Comparison of ENCODE assay signal across 8 cellular contexts in the genomic region with DNA sequence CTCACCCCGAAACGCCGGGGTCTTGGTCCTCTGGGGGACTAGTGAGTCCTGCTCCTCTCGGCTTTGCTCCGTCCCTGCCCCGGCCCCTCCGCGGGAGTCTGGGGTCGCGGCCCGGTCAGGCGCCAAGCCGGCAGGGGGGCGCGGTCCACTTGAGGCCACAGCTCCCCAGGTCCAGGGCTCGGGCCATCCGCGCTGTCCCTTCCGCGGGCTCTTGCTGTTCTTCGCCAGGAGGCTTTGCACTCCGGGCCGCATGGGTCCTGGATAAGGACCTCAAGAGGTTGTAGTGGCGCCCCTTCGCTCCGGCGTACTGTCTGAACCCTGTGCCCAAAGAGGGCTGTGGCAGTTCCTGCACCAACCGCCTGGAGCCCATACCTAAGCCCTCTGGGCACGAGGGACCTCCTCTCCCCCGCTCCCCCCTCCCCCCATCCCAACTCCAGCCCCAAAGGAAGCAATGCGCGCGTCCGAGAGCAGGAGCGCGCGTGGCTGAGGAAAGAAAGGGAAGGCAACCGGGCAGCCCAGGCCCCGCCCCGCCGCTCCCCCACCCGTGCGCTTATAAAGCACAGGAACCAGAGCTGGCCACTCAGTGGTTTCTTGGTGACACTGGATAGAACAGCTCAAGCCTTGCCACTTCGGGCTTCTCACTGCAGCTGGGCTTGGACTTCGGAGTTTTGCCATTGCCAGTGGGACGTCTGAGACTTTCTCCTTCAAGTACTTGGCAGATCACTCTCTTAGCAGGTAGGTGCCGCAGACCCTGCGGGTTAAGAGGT. TPM values are rescaled to one million over a fixed set of nuclear protein-coding genes. Genes with fewer than 3 reads are reported as not detected.
DNase-seq lines count a peak whose midpoint lies in the region; ATAC-seq, FAIRE-seq and TF ChIP-seq lines count a peak whose summit lies in the region.

Gene ADM, plus strand, starts transcription at position 579 of the 767 bp plus-strand sequence. CDS start 628 bp downstream, outside the sequence.

- FAIRE-seq in A549 (lab: Jason Lieb, UNC) = peak; percentile 43

- CTCF ChIA-PET in A549 (lab: Yijun Ruan, JAX) = interaction anchor here (0.5 to 11.0 kb wide), 38 partner anchors 9 to 692 kb away, joined by 3 to 188 read pairs (median 4); no protein-coding TSS in a partner anchor

- TF ChIP-seq POLR2A in A549 (IDR thresholded peaks at IDR 0.05; ENCODE audit: low read length) = peak; percentile 99

- TF ChIP-seq EP300 in A549 (IDR thresholded peaks at IDR 0.05) = no peak; a peak in 1 of 5 replicates

- peaks cover 29% of the 10 kb centered on the region for H3K4me1 ChIP-seq in A549

- POLR2A ChIA-PET in A549 (lab: Yijun Ruan, JAX) = interaction anchor here (0.6 to 5.0 kb wide), 40 partner anchors 9 to 1356 kb away, joined by 3 to 53 read pairs (median 4); partner anchors contain the start of genes CTR9, WEE1 and ZNF143

- H3K4me2 ChIP-seq in A549 = peak within 1 kb of the TSS; percentile 92

- H3K27ac ChIP-seq in A549 = peak within 1 kb of the TSS; percentile 94
- peak within 1 kb of the TSS; percentile 61 for H3K27ac ChIP-seq in substantia nigra (ENCODE audit: low read depth, low read length, poor library complexity, severe bottlenecking)

- TF ChIP-seq RAD21 in A549 (conservative IDR thresholded peaks at IDR 0.05 in 1 of 2, IDR thresholded peaks at IDR 0.05 in 1 of 2) = peak; percentile 34 to 47; a peak in 4 of 5 replicates

- 4% methylated on average over 25 of the region's 48 CpGs for WGBS in A549 (ENCODE audit: missing lambda C conversion rate)

- no peaks in the 10 kb centered on the region for H3K9me3 ChIP-seq in A549

- peak within 1 kb of the TSS; percentile 75 for H3K4me3 ChIP-seq in A549

- TF ChIP-seq CTCF in A549 (IDR thresholded peaks at IDR 0.05) = peak; percentile 83

- DNase-seq in A549 (ENCODE audit: low read depth in 1 of 2, low spot score in 1 of 2) = peak; percentile 91 to 97
- DNase-seq in GM04504 (ENCODE audit: low read depth) = peak; percentile 95
- peak; percentile 78 for DNase-seq in NCI-H2029 (lab: John Stamatoyannopoulos, UW)
- peak; percentile 73 for DNase-seq in activated CD8-positive, alpha-beta memory T cell treated with anti-CD3 and anti-CD28 coated beads for 24 hours
- peak; percentile 71 for DNase-seq in midbrain (lab: John Stamatoyannopoulos, UW)
- DNase-seq in substantia nigra (lab: John Stamatoyannopoulos, UW) = peak in 43 of 49 donors; percentile 32 to 85 (median 62)

- ATAC-seq in A549 (peak; percentile 37 to 58), esophagus mucosa (peak; percentile 53), GM21526 (IDR thresholded peaks at IDR 0.05; ENCODE audit: low FRiP score, unreplicated experiment) (no peak)

TF ChIP-seq in A549, 52 proteins besides CTCF, POLR2A, EP300 and RAD21 (continues in another document):
- TF ChIP-seq NR3C1 (IDR thresholded peaks at IDR 0.05) (no peak), JUN (IDR thresholded peaks at IDR 0.05) (peak; percentile 97 to 98), CEBPB (IDR thresholded peaks at IDR 0.05) (0 out of 4 replicates have a peak, but pooled peaks of 1 of the 2 experiments have one; percentile 18), MAX (IDR thresholded peaks at IDR 0.05) (peak; percentile 55), CBX2 (IDR thresholded peaks at IDR 0.05; ENCODE audit: borderline replicate concordance, low read depth) (no peak), TFCP2L1 (CRISPR knock-in tag; IDR thresholded peaks at IDR 0.05) (peak; percentile 80; the same call in 1 of the 2 replicates), HOXA7 (CRISPR knock-in tag; IDR thresholded peaks at IDR 0.05) (no peak), RARB (CRISPR knock-in tag; IDR thresholded peaks at IDR 0.05) (peak; percentile 90), ZNF302 (CRISPR knock-in tag; IDR thresholded peaks at IDR 0.05) (no peak), PHF8 (IDR thresholded peaks at IDR 0.05; ENCODE audit: borderline replicate concordance, low read depth) (no peak; the same call in 1 of the 2 replicates), NFE2L2 (conservative IDR thresholded peaks at IDR 0.05; ENCODE audit: low read length) (no peak), POLR2AphosphoS2 (conservative IDR thresholded peaks at IDR 0.05; ENCODE audit: low read length) (no peak), GATA3 (IDR thresholded peaks at IDR 0.05; ENCODE audit: borderline replicate concordance) (peak; percentile 6; the same call in 1 of the 2 replicates), CBX8 (IDR thresholded peaks at IDR 0.05) (no peak), MYC (IDR thresholded peaks at IDR 0.05; ENCODE audit: borderline replicate concordance, low read length) (peak; percentile 22; the same call in 1 of the 2 replicates), MAFK (IDR thresholded peaks at IDR 0.05; ENCODE audit: partially characterized antibody) (no peak), SMC3 (IDR thresholded peaks at IDR 0.05) (peak; percentile 53; the same call in 2 of the 3 replicates), USF2 (IDR thresholded peaks at IDR 0.05) (no peak), RNF2 (IDR thresholded peaks at IDR 0.05; ENCODE audit: borderline replicate concordance, low read depth) (no peak), RFX5 (IDR thresholded peaks at IDR 0.05) (no peak; the same call in 1 of the 2 replicates)
- TF ChIP-seq, protein P1, sequence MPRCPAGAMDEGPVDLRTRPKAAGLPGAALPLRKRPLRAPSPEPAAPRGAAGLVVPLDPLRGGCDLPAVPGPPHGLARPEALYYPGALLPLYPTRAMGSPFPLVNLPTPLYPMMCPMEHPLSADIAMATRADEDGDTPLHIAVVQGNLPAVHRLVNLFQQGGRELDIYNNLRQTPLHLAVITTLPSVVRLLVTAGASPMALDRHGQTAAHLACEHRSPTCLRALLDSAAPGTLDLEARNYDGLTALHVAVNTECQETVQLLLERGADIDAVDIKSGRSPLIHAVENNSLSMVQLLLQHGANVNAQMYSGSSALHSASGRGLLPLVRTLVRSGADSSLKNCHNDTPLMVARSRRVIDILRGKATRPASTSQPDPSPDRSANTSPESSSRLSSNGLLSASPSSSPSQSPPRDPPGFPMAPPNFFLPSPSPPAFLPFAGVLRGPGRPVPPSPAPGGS (IDR thresholded peaks at IDR 0.05) = peak; percentile 98
- TF ChIP-seq, protein P2, sequence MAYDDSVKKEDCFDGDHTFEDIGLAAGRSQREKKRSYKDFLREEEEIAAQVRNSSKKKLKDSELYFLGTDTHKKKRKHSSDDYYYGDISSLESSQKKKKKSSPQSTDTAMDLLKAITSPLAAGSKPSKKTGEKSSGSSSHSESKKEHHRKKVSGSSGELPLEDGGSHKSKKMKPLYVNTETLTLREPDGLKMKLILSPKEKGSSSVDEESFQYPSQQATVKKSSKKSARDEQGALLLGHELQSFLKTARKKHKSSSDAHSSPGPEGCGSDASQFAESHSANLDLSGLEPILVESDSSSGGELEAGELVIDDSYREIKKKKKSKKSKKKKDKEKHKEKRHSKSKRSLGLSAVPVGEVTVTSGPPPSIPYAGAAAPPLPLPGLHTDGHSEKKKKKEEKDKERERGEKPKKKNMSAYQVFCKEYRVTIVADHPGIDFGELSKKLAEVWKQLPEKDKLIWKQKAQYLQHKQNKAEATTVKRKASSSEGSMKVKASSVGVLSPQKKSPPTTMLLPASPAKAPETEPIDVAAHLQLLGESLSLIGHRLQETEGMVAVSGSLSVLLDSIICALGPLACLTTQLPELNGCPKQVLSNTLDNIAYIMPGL (CRISPR knock-in tag; IDR thresholded peaks at IDR 0.05; ENCODE audit: borderline replicate concordance) = peak; percentile 81; the same call in 1 of the 2 replicates
- TF ChIP-seq, protein P3, sequence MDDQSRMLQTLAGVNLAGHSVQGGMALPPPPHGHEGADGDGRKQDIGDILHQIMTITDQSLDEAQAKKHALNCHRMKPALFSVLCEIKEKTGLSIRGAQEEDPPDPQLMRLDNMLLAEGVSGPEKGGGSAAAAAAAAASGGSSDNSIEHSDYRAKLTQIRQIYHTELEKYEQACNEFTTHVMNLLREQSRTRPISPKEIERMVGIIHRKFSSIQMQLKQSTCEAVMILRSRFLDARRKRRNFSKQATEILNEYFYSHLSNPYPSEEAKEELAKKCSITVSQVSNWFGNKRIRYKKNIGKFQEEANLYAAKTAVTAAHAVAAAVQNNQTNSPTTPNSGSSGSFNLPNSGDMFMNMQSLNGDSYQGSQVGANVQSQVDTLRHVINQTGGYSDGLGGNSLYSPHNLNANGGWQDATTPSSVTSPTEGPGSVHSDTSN (IDR thresholded peaks at IDR 0.05) = peak; percentile 70

RNA-seq across cellular contexts. Expression of gene ADM, which starts in this region (rescaled TPM):
- polyA plus RNA-seq in A549 (2011; rRNA removed) (69.4 and 72.1 TPM in 2 replicates), A549 (2017; fragmentation: RNase III; extraction: RNeasy Plus Mini Kit Qiagen cat#74134 plus additional on column Dnase treatment) (65.8 to 91.3 TPM (median 66.3 TPM) in 3 replicates)
- 212 and 216 TPM in 2 replicates for polyA plus RNA-seq in A549 (2012; cell fraction: cytosol; rRNA removed)
- 370 and 459 TPM in 2 replicates for polyA plus RNA-seq in A549 (2012; cell fraction: nucleus; rRNA removed)
- 75.4 and 88.9 TPM in 2 replicates for polyA minus RNA-seq in A549 (2011; rRNA and poly(A)+ RNA removed)
- total RNA-seq in esophagus mucosa = 15.5 TPM
